Comparison of ENCODE assay signal across 39 cellular contexts in genomic region chr1:85938829-85939228, GRCh38.
"Had no signal": no experiment of that assay in that cellular context is flagged by ENCODE, and none has a peak within 500 bp of the region (broad histone marks: within the 10 kb centered on the region; RNA-seq: fewer than 3 reads in every experiment).

No MANE protein-coding gene starts in this region.

- H3K4me1 ChIP-seq: adrenal gland, ascending aorta, body of pancreas, breast epithelium had no signal

- H3K27ac ChIP-seq: adrenal gland, ascending aorta, body of pancreas, brain microvascular endothelial cell, breast epithelium, cardiac muscle cell had no signal

- ATAC-seq: activated naive CD4-positive, alpha-beta T cell treated with anti-CD3 and anti-CD28 coated beads, Interleukin-2, amount 50 U/mL, for 72 hours; activated naive CD8-positive, alpha-beta T cell treated with anti-CD3 and anti-CD28 coated beads, Interleukin-2, amount 50 U/mL, for 24 hours; activated T-cell treated with anti-CD3 and anti-CD28 coated beads, Interleukin-2, amount 50 U/mL, for 4 hours; activated T-cell treated with anti-CD3 and anti-CD28 coated beads, Interleukin-2, amount 50 U/mL, for 72 hours; activated T-helper 17 cell treated with anti-CD3 and anti-CD28 coated beads, Interleukin-2, amount 50 U/mL, for 72 hours; body of pancreas had no signal

- H3K9me3 ChIP-seq: ascending aorta, body of pancreas, breast epithelium had no signal

- FAIRE-seq: astrocyte, bronchial epithelial cell had no signal

- H3K4me3 ChIP-seq: adrenal gland, ascending aorta, body of pancreas, breast epithelium, cardiac muscle cell had no signal

- H3K27ac Mint-ChIP-seq: activated naive CD4-positive, alpha-beta T cell treated with anti-CD3 and anti-CD28 coated beads for 36 hours; activated naive CD4-positive, alpha-beta T cell treated with anti-CD3 and anti-CD28 coated beads, Interleukin-2, amount 10 ng/mL, durations not matched to agents 7 days and 5 days; activated naive CD4-positive, alpha-beta T cell treated with anti-CD3 and anti-CD28 coated beads, Interleukin-2, amount 50 U/mL, for 24 hours; activated naive CD4-positive, alpha-beta T cell treated with anti-CD3 and anti-CD28 coated beads, Interleukin-2, amount 50 U/mL, for 72 hours; activated naive CD8-positive, alpha-beta T cell; activated naive CD8-positive, alpha-beta T cell treated with anti-CD3 and anti-CD28 coated beads for 36 hours; activated naive CD8-positive, alpha-beta T cell treated with anti-CD3 and anti-CD28 coated beads, Interleukin-2, amount 10 ng/mL, durations not matched to agents 7 days and 5 days; activated naive CD8-positive, alpha-beta T cell treated with anti-CD3 and anti-CD28 coated beads, Interleukin-2, amount 50 U/mL, for 24 hours; activated T-cell treated with anti-CD3 and anti-CD28 coated beads, Interleukin-2, amount 50 U/mL, for 24 hours; activated T-cell treated with anti-CD3 and anti-CD28 coated beads, Interleukin-2, amount 50 U/mL, for 72 hours; activated T-helper 1 cell treated with anti-CD3 and anti-CD28 coated beads, Interleukin-12 subunit alpha, Interleukin-12 subunit beta, Interleukin-2, Interleukin-4 antibody, amounts not matched to agents 30 ng/mL and 10 ng/mL and 1 ng/mL, durations not matched to agents 14 hours and 24 hours and 36 hours; activated T-helper 17 cell treated with anti-CD3 and anti-CD28 coated beads, Interleukin-2, amount 50 U/mL, for 72 hours; activated T-helper 2 cell treated with anti-CD3 and anti-CD28 coated beads, Interferon-gamma antibody, Interleukin-2, Interleukin-4, amounts not matched to agents 10 μg/mL and 5 μg/mL and 100 μg/mL, durations not matched to agents 14 hours and 24 hours and 36 hours; brain had no signal

- H3K4me3 Mint-ChIP-seq: activated naive CD4-positive, alpha-beta T cell treated with anti-CD3 and anti-CD28 coated beads for 36 hours; activated naive CD4-positive, alpha-beta T cell treated with anti-CD3 and anti-CD28 coated beads, Interleukin-2, amount 10 ng/mL, durations not matched to agents 7 days and 5 days; activated naive CD4-positive, alpha-beta T cell treated with anti-CD3 and anti-CD28 coated beads, Interleukin-2, amount 50 U/mL, for 24 hours; activated naive CD8-positive, alpha-beta T cell; activated naive CD8-positive, alpha-beta T cell treated with anti-CD3 and anti-CD28 coated beads for 36 hours; activated naive CD8-positive, alpha-beta T cell treated with anti-CD3 and anti-CD28 coated beads, Interleukin-2, amount 10 ng/mL, durations not matched to agents 7 days and 5 days; activated naive CD8-positive, alpha-beta T cell treated with anti-CD3 and anti-CD28 coated beads, Interleukin-2, amount 50 U/mL, for 24 hours; activated T-cell treated with anti-CD3 and anti-CD28 coated beads, Interleukin-2, amount 50 U/mL, for 24 hours; activated T-cell treated with anti-CD3 and anti-CD28 coated beads, Interleukin-2, amount 50 U/mL, for 4 hours; activated T-cell treated with anti-CD3 and anti-CD28 coated beads, Interleukin-2, amount 50 U/mL, for 72 hours; activated T-helper 1 cell treated with anti-CD3 and anti-CD28 coated beads, Interleukin-12 subunit alpha, Interleukin-12 subunit beta, Interleukin-2, Interleukin-4 antibody, amounts not matched to agents 30 ng/mL and 10 ng/mL and 1 ng/mL, durations not matched to agents 14 hours and 24 hours and 36 hours; activated T-helper 17 cell treated with anti-CD3 and anti-CD28 coated beads, Interleukin-2, amount 50 U/mL, for 72 hours; brain; central memory CD8-positive, alpha-beta T cell had no signal

- DNase-seq: activated effector memory CD4-positive, alpha-beta T cell treated with anti-CD3 and anti-CD28 coated beads, Interleukin-2, amount 50 U/mL, for 16 hours; activated effector memory CD4-positive, alpha-beta T cell treated with Interleukin-2 at 50 U/mL for 16 hours; activated gamma-delta T cell; activated gamma-delta T cell treated with Interleukin-2 at 50 U/mL for 16 hours; activated naive CD4-positive, alpha-beta T cell; activated naive CD4-positive, alpha-beta T cell treated with anti-CD3 and anti-CD28 coated beads for 36 hours; activated naive CD4-positive, alpha-beta T cell treated with anti-CD3 and anti-CD28 coated beads, Interleukin-2, amount 10 ng/mL, durations not matched to agents 7 days and 5 days; activated naive CD4-positive, alpha-beta T cell treated with anti-CD3 and anti-CD28 coated beads, Interleukin-2, amount 50 U/mL, for 16 hours; activated naive CD4-positive, alpha-beta T cell treated with Interleukin-2 at 50 U/mL for 16 hours; activated naive CD8-positive, alpha-beta T cell treated with anti-CD3 and anti-CD28 coated beads for 36 hours; activated naive CD8-positive, alpha-beta T cell treated with anti-CD3 and anti-CD28 coated beads, Interleukin-2, amount 10 ng/mL, durations not matched to agents 7 days and 5 days; activated naive CD8-positive, alpha-beta T cell treated with anti-CD3 and anti-CD28 coated beads, Interleukin-2, amount 50 U/mL, for 24 hours; activated T-cell treated with anti-CD3 and anti-CD28 coated beads, Interleukin-2, amount 50 U/mL, for 24 hours; activated T-cell treated with anti-CD3 and anti-CD28 coated beads, Interleukin-2, amount 50 U/mL, for 4 hours; activated T-cell treated with anti-CD3 and anti-CD28 coated beads, Interleukin-2, amount 50 U/mL, for 48 hours; activated T-cell treated with anti-CD3 and anti-CD28 coated beads, Interleukin-2, amount 50 U/mL, for 72 hours; adrenal gland; amniotic stem cell; amygdala; anterior cingulate cortex; aorta; body of pancreas; brain microvascular endothelial cell; caudate nucleus; central memory CD4-positive, alpha-beta T cell; cerebellar nuclear complex had no signal

- H3K36me3 Mint-ChIP-seq: activated naive CD4-positive, alpha-beta T cell treated with anti-CD3 and anti-CD28 coated beads, Interleukin-2, amount 10 ng/mL, durations not matched to agents 7 days and 5 days; activated naive CD4-positive, alpha-beta T cell treated with anti-CD3 and anti-CD28 coated beads, Interleukin-2, amount 50 U/mL, for 24 hours; activated naive CD4-positive, alpha-beta T cell treated with anti-CD3 and anti-CD28 coated beads, Interleukin-2, amount 50 U/mL, for 72 hours; activated naive CD8-positive, alpha-beta T cell; activated naive CD8-positive, alpha-beta T cell treated with anti-CD3 and anti-CD28 coated beads for 36 hours; activated naive CD8-positive, alpha-beta T cell treated with anti-CD3 and anti-CD28 coated beads, Interleukin-2, amount 10 ng/mL, durations not matched to agents 7 days and 5 days; brain had no signal

- H3K27me3 ChIP-seq: adrenal gland, ascending aorta, body of pancreas, brain microvascular endothelial cell, breast epithelium, cardiac muscle cell had no signal

- H3K36me3 ChIP-seq: adrenal gland, ascending aorta, brain microvascular endothelial cell, breast epithelium, cardiac muscle cell had no signal

- H3K9me3 Mint-ChIP-seq: activated naive CD4-positive, alpha-beta T cell treated with anti-CD3 and anti-CD28 coated beads for 36 hours; activated naive CD4-positive, alpha-beta T cell treated with anti-CD3 and anti-CD28 coated beads, Interleukin-2, amount 10 ng/mL, durations not matched to agents 7 days and 5 days; activated naive CD4-positive, alpha-beta T cell treated with anti-CD3 and anti-CD28 coated beads, Interleukin-2, amount 50 U/mL, for 24 hours; activated naive CD8-positive, alpha-beta T cell treated with anti-CD3 and anti-CD28 coated beads for 36 hours; activated naive CD8-positive, alpha-beta T cell treated with anti-CD3 and anti-CD28 coated beads, Interleukin-2, amount 50 U/mL, for 24 hours; activated T-cell treated with anti-CD3 and anti-CD28 coated beads, Interleukin-2, amount 50 U/mL, for 24 hours; activated T-cell treated with anti-CD3 and anti-CD28 coated beads, Interleukin-2, amount 50 U/mL, for 4 hours; activated T-helper 1 cell treated with anti-CD3 and anti-CD28 coated beads, Interleukin-12 subunit alpha, Interleukin-12 subunit beta, Interleukin-2, Interleukin-4 antibody, amounts not matched to agents 30 ng/mL and 10 ng/mL and 1 ng/mL, durations not matched to agents 14 hours and 24 hours and 36 hours; activated T-helper 17 cell treated with anti-CD3 and anti-CD28 coated beads, Interleukin-2, amount 50 U/mL, for 72 hours; activated T-helper 2 cell treated with anti-CD3 and anti-CD28 coated beads, Interferon-gamma antibody, Interleukin-2, Interleukin-4, amounts not matched to agents 10 μg/mL and 5 μg/mL and 100 μg/mL, durations not matched to agents 14 hours and 24 hours and 36 hours; brain; central memory CD8-positive, alpha-beta T cell had no signal

- H3K27me3 Mint-ChIP-seq: activated naive CD4-positive, alpha-beta T cell treated with anti-CD3 and anti-CD28 coated beads, Interleukin-2, amount 10 ng/mL, durations not matched to agents 7 days and 5 days; activated naive CD4-positive, alpha-beta T cell treated with anti-CD3 and anti-CD28 coated beads, Interleukin-2, amount 50 U/mL, for 24 hours; activated naive CD8-positive, alpha-beta T cell; activated naive CD8-positive, alpha-beta T cell treated with anti-CD3 and anti-CD28 coated beads for 36 hours; activated naive CD8-positive, alpha-beta T cell treated with anti-CD3 and anti-CD28 coated beads, Interleukin-2, amount 10 ng/mL, durations not matched to agents 7 days and 5 days; activated naive CD8-positive, alpha-beta T cell treated with anti-CD3 and anti-CD28 coated beads, Interleukin-2, amount 50 U/mL, for 24 hours; activated T-cell treated with anti-CD3 and anti-CD28 coated beads, Interleukin-2, amount 50 U/mL, for 24 hours; activated T-helper 17 cell treated with anti-CD3 and anti-CD28 coated beads, Interleukin-2, amount 50 U/mL, for 72 hours; brain; central memory CD8-positive, alpha-beta T cell had no signal

- H3K4me1 Mint-ChIP-seq: activated naive CD4-positive, alpha-beta T cell treated with anti-CD3 and anti-CD28 coated beads, Interleukin-2, amount 10 ng/mL, durations not matched to agents 7 days and 5 days; activated naive CD4-positive, alpha-beta T cell treated with anti-CD3 and anti-CD28 coated beads, Interleukin-2, amount 50 U/mL, for 24 hours; activated naive CD8-positive, alpha-beta T cell treated with anti-CD3 and anti-CD28 coated beads for 36 hours; activated naive CD8-positive, alpha-beta T cell treated with anti-CD3 and anti-CD28 coated beads, Interleukin-2, amount 10 ng/mL, durations not matched to agents 7 days and 5 days; activated naive CD8-positive, alpha-beta T cell treated with anti-CD3 and anti-CD28 coated beads, Interleukin-2, amount 50 U/mL, for 24 hours; activated T-helper 17 cell treated with anti-CD3 and anti-CD28 coated beads, Interleukin-2, amount 50 U/mL, for 72 hours; brain; central memory CD8-positive, alpha-beta T cell had no signal
